1 cellular context compared by ENCODE assay signal in the genomic region with DNA sequence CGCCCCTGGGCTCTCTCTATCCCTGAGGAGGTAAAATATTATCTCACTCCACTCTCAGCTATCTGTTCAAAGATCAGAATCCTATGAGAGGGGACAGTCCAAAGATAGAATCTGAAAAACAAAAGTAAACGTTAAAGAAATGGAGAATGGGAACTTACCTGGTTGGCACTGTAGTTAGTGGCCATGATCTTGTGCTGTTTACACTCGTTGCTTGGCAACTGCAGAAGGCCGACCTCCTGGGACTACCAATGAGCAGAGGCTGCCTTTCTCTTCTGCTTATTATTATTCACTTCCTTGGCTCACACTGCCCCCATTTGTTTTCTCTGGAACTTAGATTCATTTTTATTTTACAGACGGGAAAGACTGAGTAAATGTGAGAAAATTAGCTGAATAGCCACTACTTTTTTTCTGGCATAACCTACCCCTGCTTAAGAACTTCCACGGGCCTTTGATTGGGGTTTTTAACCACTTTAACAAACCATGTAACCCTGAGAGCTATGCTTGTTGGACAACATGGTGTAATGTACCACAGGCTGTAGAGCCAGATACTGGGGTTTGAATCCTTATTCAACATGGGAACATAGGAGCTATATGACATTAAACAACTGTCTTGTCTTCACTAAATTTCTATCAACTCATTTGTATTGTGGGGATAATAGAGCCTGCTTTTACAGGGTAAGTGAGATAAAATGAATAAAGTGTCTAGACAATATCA.
TF ChIP-seq lines count a peak whose summit lies in the region.

A gene with protein sequence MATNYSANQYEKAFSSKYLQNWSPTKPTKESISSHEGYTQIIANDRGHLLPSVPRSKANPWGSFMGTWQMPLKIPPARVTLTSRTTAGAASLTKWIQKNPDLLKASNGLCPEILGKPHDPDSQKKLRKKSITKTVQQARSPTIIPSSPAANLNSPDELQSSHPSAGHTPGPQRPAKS (minus strand): TSS at position 193 of the 715 bp plus-strand sequence. CDS start 8 bp downstream, at position 185.

TF ChIP-seq in HepG2, 621 proteins besides CTCF, POLR2A, EP300 and RAD21 (continued from another document):
- TF ChIP-seq, protein P1, sequence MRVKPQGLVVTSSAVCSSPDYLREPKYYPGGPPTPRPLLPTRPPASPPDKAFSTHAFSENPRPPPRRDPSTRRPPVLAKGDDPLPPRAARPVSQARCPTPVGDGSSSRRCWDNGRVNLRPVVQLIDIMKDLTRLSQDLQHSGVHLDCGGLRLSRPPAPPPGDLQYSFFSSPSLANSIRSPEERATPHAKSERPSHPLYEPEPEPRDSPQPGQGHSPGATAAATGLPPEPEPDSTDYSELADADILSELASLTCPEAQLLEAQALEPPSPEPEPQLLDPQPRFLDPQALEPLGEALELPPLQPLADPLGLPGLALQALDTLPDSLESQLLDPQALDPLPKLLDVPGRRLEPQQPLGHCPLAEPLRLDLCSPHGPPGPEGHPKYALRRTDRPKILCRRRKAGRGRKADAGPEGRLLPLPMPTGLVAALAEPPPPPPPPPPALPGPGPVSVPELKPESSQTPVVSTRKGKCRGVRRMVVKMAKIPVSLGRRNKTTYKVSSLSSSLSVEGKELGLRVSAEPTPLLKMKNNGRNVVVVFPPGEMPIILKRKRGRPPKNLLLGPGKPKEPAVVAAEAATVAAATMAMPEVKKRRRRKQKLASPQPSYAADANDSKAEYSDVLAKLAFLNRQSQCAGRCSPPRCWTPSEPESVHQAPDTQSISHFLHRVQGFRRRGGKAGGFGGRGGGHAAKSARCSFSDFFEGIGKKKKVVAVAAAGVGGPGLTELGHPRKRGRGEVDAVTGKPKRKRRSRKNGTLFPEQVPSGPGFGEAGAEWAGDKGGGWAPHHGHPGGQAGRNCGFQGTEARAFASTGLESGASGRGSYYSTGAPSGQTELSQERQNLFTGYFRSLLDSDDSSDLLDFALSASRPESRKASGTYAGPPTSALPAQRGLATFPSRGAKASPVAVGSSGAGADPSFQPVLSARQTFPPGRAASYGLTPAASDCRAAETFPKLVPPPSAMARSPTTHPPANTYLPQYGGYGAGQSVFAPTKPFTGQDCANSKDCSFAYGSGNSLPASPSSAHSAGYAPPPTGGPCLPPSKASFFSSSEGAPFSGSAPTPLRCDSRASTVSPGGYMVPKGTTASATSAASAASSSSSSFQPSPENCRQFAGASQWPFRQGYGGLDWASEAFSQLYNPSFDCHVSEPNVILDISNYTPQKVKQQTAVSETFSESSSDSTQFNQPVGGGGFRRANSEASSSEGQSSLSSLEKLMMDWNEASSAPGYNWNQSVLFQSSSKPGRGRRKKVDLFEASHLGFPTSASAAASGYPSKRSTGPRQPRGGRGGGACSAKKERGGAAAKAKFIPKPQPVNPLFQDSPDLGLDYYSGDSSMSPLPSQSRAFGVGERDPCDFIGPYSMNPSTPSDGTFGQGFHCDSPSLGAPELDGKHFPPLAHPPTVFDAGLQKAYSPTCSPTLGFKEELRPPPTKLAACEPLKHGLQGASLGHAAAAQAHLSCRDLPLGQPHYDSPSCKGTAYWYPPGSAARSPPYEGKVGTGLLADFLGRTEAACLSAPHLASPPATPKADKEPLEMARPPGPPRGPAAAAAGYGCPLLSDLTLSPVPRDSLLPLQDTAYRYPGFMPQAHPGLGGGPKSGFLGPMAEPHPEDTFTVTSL (CRISPR knock-in tag; IDR thresholded peaks at IDR 0.05; ENCODE audit: borderline replicate concordance): peak; percentile 57; the same call in 1 of the 2 replicates
- TF ChIP-seq SRF (IDR thresholded peaks at IDR 0.05; ENCODE audit: low read depth, low read length) (no peak), NAIF1 (CRISPR knock-in tag; IDR thresholded peaks at IDR 0.05; ENCODE audit: borderline replicate concordance) (no peak), CREB1 (IDR thresholded peaks at IDR 0.05) (no peak), CREB1 (CRISPR knock-in tag; IDR thresholded peaks at IDR 0.05) (peak; percentile 20; the same call in 1 of the 2 replicates), CC2D1A (CRISPR knock-in tag; IDR thresholded peaks at IDR 0.05) (no peak), FOXA1 (IDR thresholded peaks at IDR 0.05) (no peak), FOXA1 (CRISPR knock-in tag; IDR thresholded peaks at IDR 0.05) (peak; percentile 66), ISL2 (CRISPR knock-in tag; IDR thresholded peaks at IDR 0.05) (peak; percentile 49; the same call in 1 of the 2 replicates), FOXP1 (IDR thresholded peaks at IDR 0.05) (no peak), FOXP1 (CRISPR knock-in tag; IDR thresholded peaks at IDR 0.05) (peak; percentile 19; the same call in 1 of the 2 replicates), MIER3 (CRISPR knock-in tag; IDR thresholded peaks at IDR 0.05; ENCODE audit: borderline replicate concordance) (peak; percentile 51; the same call in 1 of the 2 replicates), ZSCAN30 (CRISPR knock-in tag; IDR thresholded peaks at IDR 0.05) (no peak), RFX1 (IDR thresholded peaks at IDR 0.05) (peak; percentile 81)
- TF ChIP-seq, protein P2, sequence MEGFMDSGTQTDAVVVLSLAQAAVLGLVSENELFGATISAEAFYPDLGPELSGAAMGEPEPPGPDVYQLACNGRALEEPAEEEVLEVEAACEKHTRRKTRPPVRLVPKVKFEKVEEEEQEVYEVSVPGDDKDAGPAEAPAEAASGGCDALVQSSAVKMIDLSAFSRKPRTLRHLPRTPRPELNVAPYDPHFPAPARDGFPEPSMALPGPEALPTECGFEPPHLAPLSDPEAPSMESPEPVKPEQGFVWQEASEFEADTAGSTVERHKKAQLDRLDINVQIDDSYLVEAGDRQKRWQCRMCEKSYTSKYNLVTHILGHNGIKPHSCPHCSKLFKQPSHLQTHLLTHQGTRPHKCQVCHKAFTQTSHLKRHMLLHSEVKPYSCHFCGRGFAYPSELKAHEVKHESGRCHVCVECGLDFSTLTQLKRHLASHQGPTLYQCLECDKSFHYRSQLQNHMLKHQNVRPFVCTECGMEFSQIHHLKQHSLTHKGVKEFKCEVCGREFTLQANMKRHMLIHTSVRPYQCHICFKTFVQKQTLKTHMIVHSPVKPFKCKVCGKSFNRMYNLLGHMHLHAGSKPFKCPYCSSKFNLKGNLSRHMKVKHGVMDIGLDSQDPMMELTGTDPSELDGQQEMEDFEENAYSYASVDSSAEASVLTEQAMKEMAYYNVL (CRISPR knock-in tag; IDR thresholded peaks at IDR 0.05; ENCODE audit: borderline replicate concordance): peak; percentile 85
- TF ChIP-seq, protein P3, sequence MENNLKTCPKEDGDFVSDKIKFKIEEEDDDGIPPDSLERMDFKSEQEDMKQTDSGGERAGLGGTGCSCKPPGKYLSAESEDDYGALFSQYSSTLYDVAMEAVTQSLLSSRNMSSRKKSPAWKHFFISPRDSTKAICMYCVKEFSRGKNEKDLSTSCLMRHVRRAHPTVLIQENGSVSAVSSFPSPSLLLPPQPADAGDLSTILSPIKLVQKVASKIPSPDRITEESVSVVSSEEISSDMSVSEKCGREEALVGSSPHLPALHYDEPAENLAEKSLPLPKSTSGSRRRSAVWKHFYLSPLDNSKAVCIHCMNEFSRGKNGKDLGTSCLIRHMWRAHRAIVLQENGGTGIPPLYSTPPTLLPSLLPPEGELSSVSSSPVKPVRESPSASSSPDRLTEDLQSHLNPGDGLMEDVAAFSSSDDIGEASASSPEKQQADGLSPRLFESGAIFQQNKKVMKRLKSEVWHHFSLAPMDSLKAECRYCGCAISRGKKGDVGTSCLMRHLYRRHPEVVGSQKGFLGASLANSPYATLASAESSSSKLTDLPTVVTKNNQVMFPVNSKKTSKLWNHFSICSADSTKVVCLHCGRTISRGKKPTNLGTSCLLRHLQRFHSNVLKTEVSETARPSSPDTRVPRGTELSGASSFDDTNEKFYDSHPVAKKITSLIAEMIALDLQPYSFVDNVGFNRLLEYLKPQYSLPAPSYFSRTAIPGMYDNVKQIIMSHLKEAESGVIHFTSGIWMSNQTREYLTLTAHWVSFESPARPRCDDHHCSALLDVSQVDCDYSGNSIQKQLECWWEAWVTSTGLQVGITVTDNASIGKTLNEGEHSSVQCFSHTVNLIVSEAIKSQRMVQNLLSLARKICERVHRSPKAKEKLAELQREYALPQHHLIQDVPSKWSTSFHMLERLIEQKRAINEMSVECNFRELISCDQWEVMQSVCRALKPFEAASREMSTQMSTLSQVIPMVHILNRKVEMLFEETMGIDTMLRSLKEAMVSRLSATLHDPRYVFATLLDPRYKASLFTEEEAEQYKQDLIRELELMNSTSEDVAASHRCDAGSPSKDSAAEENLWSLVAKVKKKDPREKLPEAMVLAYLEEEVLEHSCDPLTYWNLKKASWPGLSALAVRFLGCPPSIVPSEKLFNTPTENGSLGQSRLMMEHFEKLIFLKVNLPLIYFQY (CRISPR knock-in tag; IDR thresholded peaks at IDR 0.05; ENCODE audit: borderline replicate concordance): no peak
- TF ChIP-seq, protein P4, sequence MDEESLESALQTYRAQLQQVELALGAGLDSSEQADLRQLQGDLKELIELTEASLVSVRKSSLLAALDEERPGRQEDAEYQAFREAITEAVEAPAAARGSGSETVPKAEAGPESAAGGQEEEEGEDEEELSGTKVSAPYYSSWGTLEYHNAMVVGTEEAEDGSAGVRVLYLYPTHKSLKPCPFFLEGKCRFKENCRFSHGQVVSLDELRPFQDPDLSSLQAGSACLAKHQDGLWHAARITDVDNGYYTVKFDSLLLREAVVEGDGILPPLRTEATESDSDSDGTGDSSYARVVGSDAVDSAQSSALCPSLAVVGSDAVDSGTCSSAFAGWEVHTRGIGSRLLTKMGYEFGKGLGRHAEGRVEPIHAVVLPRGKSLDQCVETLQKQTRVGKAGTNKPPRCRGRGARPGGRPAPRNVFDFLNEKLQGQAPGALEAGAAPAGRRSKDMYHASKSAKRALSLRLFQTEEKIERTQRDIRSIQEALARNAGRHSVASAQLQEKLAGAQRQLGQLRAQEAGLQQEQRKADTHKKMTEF (CRISPR knock-in tag; IDR thresholded peaks at IDR 0.05): peak; percentile 40; the same call in 1 of the 2 replicates
- TF ChIP-seq, protein P5, sequence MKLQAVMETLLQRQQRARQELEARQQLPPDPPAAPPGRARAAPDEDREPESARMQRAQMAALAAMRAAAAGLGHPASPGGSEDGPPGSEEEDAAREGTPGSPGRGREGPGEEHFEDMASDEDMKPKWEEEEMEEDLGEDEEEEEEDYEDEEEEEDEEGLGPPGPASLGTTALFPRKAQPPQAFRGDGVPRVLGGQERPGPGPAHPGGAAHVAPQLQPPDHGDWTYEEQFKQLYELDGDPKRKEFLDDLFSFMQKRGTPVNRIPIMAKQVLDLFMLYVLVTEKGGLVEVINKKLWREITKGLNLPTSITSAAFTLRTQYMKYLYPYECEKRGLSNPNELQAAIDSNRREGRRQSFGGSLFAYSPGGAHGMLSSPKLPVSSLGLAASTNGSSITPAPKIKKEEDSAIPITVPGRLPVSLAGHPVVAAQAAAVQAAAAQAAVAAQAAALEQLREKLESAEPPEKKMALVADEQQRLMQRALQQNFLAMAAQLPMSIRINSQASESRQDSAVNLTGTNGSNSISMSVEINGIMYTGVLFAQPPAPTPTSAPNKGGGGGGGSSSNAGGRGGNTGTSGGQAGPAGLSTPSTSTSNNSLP (IDR thresholded peaks at IDR 0.05; ENCODE audit: low read depth, low read length): peak; percentile 34; the same call in 1 of the 2 replicates
